In the genomic region with DNA sequence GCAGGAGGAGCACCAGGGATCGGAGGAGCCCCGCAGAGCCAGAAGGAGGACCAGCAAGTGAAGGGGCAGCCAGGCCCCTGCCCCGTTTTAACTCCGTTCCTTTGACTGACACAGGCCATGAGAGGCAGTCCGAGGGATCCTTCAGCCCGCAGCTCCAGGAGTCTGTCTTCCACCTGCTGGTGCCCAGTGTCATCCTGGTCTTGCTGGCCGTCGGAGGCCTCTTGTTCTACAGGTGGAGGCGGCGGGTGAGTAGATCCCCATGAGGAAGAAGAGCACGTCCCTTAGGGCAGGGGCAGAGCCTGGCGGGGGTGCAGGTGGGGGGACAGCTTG, we compare ENCODE assay signal across 17 cellular contexts. TPM values are rescaled to one million over a fixed set of nuclear protein-coding genes. Genes with fewer than 3 reads are reported as not detected.
DNase-seq lines count a peak whose midpoint lies in the region; ATAC-seq and TF ChIP-seq lines count a peak whose summit lies in the region.
"Had no signal": no experiment of that assay in that cellular context is flagged by ENCODE, and none has a peak within 500 bp of the region (broad histone marks: within the 10 kb centered on the region; RNA-seq: fewer than 3 reads in every experiment).

No MANE protein-coding gene starts in this region.

- no peaks in the 10 kb centered on the region for H3K79me2 ChIP-seq in neural progenitor cell (ENCODE audit: low read depth)

- H2AFZ ChIP-seq in neural progenitor cell (replicated peaks): peak overlapping the region; percentile 68

- no peaks in the 10 kb centered on the region for H4K20me1 ChIP-seq in neural progenitor cell (ENCODE audit: low read depth)

- H3K9ac ChIP-seq in neural progenitor cell: no peak overlapping the region

- H3K4me3 Mint-ChIP-seq in natural killer cell (peak overlapping the region; percentile 47), neural progenitor cell (no peak overlapping the region)
- no peak overlapping the region for H3K4me3 Mint-ChIP-seq in natural killer cell treated with Interleukin-12 subunit alpha and Interleukin-12 subunit beta and Interleukin-15 and Interleukin-18, amount 100 ng/mL, for 72 hours
- no peak overlapping the region for H3K4me3 Mint-ChIP-seq in activated T-helper 17 cell treated with anti-CD3 and anti-CD28 coated beads, Interleukin-2, amount 50 U/mL, for 72 hours
- H3K4me3 Mint-ChIP-seq: activated naive CD8-positive, alpha-beta T cell treated with anti-CD3 and anti-CD28 coated beads, Interleukin-2, amount 50 U/mL, for 24 hours; activated T-cell treated with anti-CD3 and anti-CD28 coated beads, Interleukin-2, amount 50 U/mL, for 72 hours; immature natural killer cell had no signal

- H3K4me3 ChIP-seq in neural progenitor cell: no peak overlapping the region

- TF ChIP-seq CTCF in natural killer cell (IDR thresholded peaks at IDR 0.05) (no peak), neural progenitor cell (IDR thresholded peaks at IDR 0.05) (no peak)

- intact Hi-C loops in natural killer cell (cut with micrococcal nuclease): no loop called here

- ATAC-seq in natural killer cell: peak in 1 of 3 donors; percentile 3
- ATAC-seq in natural killer cell treated with Interleukin-12 subunit alpha and Interleukin-12 subunit beta and Interleukin-15 and Interleukin-18, amount 100 ng/mL, for 72 hours: no peak
- no peak for ATAC-seq in activated T-helper 17 cell treated with anti-CD3 and anti-CD28 coated beads, Interleukin-2, amount 50 U/mL, for 72 hours (replicated peaks)
- ATAC-seq in left lobe of liver: no peak
- ATAC-seq: naive thymus-derived CD8-positive, alpha-beta T cell had no signal

- no peaks in the 10 kb centered on the region for H3K9me3 ChIP-seq in neural progenitor cell (ENCODE audit: low read depth)

- H3K27me3 ChIP-seq in neural progenitor cell: no peaks in the 10 kb centered on the region
- H3K27me3 ChIP-seq: dorsolateral prefrontal cortex had no signal

- no peak overlapping the region for H3K27ac ChIP-seq in neural progenitor cell

- no peaks in the 10 kb centered on the region for H3K36me3 ChIP-seq in neural progenitor cell

- no peaks in the 10 kb centered on the region for H3K4me1 Mint-ChIP-seq in natural killer cell
- H3K4me1 Mint-ChIP-seq in natural killer cell treated with Interleukin-12 subunit alpha and Interleukin-12 subunit beta and Interleukin-15 and Interleukin-18, amount 100 ng/mL, for 72 hours (ENCODE audit: low read depth in 2 of 2): no peaks in the 10 kb centered on the region
- peaks cover 9% of the 10 kb centered on the region for H3K4me1 Mint-ChIP-seq in activated T-helper 17 cell treated with anti-CD3 and anti-CD28 coated beads, Interleukin-2, amount 50 U/mL, for 72 hours
- H3K4me1 Mint-ChIP-seq in neural progenitor cell: peaks cover 5% of the 10 kb centered on the region
- H3K4me1 Mint-ChIP-seq: activated naive CD8-positive, alpha-beta T cell treated with anti-CD3 and anti-CD28 coated beads, Interleukin-2, amount 50 U/mL, for 24 hours; immature natural killer cell had no signal

- peak overlapping the region; percentile 49 for H3K4me2 ChIP-seq in neural progenitor cell

- no peaks in the 10 kb centered on the region for H3K4me1 ChIP-seq in neural progenitor cell

- H3K36me3 Mint-ChIP-seq in natural killer cell (no peaks in the 10 kb centered on the region), neural progenitor cell (peaks cover 43% of the 10 kb centered on the region)
- peaks cover 5% of the 10 kb centered on the region for H3K36me3 Mint-ChIP-seq in natural killer cell treated with Interleukin-12 subunit alpha and Interleukin-12 subunit beta and Interleukin-15 and Interleukin-18, amount 100 ng/mL, for 72 hours
- peaks cover 100% of the 10 kb centered on the region for H3K36me3 Mint-ChIP-seq in activated T-helper 17 cell treated with anti-CD3 and anti-CD28 coated beads, Interleukin-2, amount 50 U/mL, for 72 hours (ENCODE audit: low read depth)

- H3K9me3 Mint-ChIP-seq in natural killer cell (no peaks in the 10 kb centered on the region), neural progenitor cell (no peaks in the 10 kb centered on the region)
- H3K9me3 Mint-ChIP-seq in natural killer cell treated with Interleukin-12 subunit alpha and Interleukin-12 subunit beta and Interleukin-15 and Interleukin-18, amount 100 ng/mL, for 72 hours: no peaks in the 10 kb centered on the region
- no peaks in the 10 kb centered on the region for H3K9me3 Mint-ChIP-seq in activated T-helper 17 cell treated with anti-CD3 and anti-CD28 coated beads, Interleukin-2, amount 50 U/mL, for 72 hours
- H3K9me3 Mint-ChIP-seq: activated naive CD8-positive, alpha-beta T cell treated with anti-CD3 and anti-CD28 coated beads, Interleukin-2, amount 50 U/mL, for 24 hours; immature natural killer cell; naive thymus-derived CD8-positive, alpha-beta T cell had no signal

- DNase-seq in natural killer cell (no peak), neural progenitor cell (ENCODE audit: low spot score) (no peak), NCI-H1694 treated with DMSO at 0.1 percent for 48 hours (lab: John Stamatoyannopoulos, UW) (no peak), left lobe of liver (ENCODE audit: low spot score) (no peak)
- no peak for DNase-seq in natural killer cell treated with Interleukin-12 subunit alpha and Interleukin-12 subunit beta and Interleukin-15 and Interleukin-18, amount 100 ng/mL, for 72 hours (ENCODE audit: low spot score)
- no peak for DNase-seq in stimulated activated CD4-positive, alpha-beta T cell treated with anti-CD3 and anti-CD28 coated beads, Interleukin-15, amount 100 ng/mL, for 24 hours
- DNase-seq: activated naive CD8-positive, alpha-beta T cell treated with anti-CD3 and anti-CD28 coated beads, Interleukin-2, amount 50 U/mL, for 24 hours; activated T-cell treated with anti-CD3 and anti-CD28 coated beads, Interleukin-2, amount 50 U/mL, for 72 hours; immature natural killer cell; naive thymus-derived CD8-positive, alpha-beta T cell; NCI-H1436; NCI-H345; stimulated activated CD4-positive, alpha-beta T cell treated with anti-CD3 and anti-CD28 coated beads, Interleukin-12 subunit alpha, Interleukin-12 subunit beta, amount 100 ng/mL, for 4 hours; stimulated activated naive CD4-positive, alpha-beta T cell treated with Interleukin-2 at 50 U/mL for 16 hours; T-helper 9 cell had no signal

- H3K27ac Mint-ChIP-seq in natural killer cell: no peak overlapping the region
- H3K27ac Mint-ChIP-seq in natural killer cell treated with Interleukin-12 subunit alpha and Interleukin-12 subunit beta and Interleukin-15 and Interleukin-18, amount 100 ng/mL, for 72 hours: no peak overlapping the region
- H3K27ac Mint-ChIP-seq in activated T-helper 17 cell treated with anti-CD3 and anti-CD28 coated beads, Interleukin-2, amount 50 U/mL, for 72 hours: peak overlapping the region; percentile 51
- peak overlapping the region; percentile 54 for H3K27ac Mint-ChIP-seq in neural progenitor cell
- H3K27ac Mint-ChIP-seq: activated naive CD8-positive, alpha-beta T cell treated with anti-CD3 and anti-CD28 coated beads, Interleukin-2, amount 50 U/mL, for 24 hours; activated T-cell treated with anti-CD3 and anti-CD28 coated beads, Interleukin-2, amount 50 U/mL, for 72 hours; immature natural killer cell had no signal

- no peaks in the 10 kb centered on the region for H3F3A ChIP-seq in neural progenitor cell (ENCODE audit: low read depth)

- H3K27me3 Mint-ChIP-seq in natural killer cell (ENCODE audit: low read depth in 2 of 2) (peaks cover 0 to 21% of the 10 kb centered on the region in 2 donors), neural progenitor cell (ENCODE audit: insufficient read depth, low read depth) (peaks cover 2% of the 10 kb centered on the region)
- peaks cover 0 to 5% of the 10 kb centered on the region in 2 donors for H3K27me3 Mint-ChIP-seq in natural killer cell treated with Interleukin-12 subunit alpha and Interleukin-12 subunit beta and Interleukin-15 and Interleukin-18, amount 100 ng/mL, for 72 hours
- H3K27me3 Mint-ChIP-seq in activated T-helper 17 cell treated with anti-CD3 and anti-CD28 coated beads, Interleukin-2, amount 50 U/mL, for 72 hours: no peaks in the 10 kb centered on the region
- H3K27me3 Mint-ChIP-seq: activated naive CD8-positive, alpha-beta T cell treated with anti-CD3 and anti-CD28 coated beads, Interleukin-2, amount 50 U/mL, for 24 hours had no signal

RNA-seq across cellular contexts. Expression of a gene that starts 13.3 kb away (rescaled TPM):
- total RNA-seq in natural killer cell: 10 to 100 TPM in 1 of 3 donors, 1 to 10 TPM in 2; 2.1 to 57.9 (median 3.7) TPM
- total RNA-seq in natural killer cell treated with Interleukin-12 subunit alpha and Interleukin-12 subunit beta and Interleukin-15 and Interleukin-18, amount 100 ng/mL, for 72 hours: 10 to 100 TPM in 1 of 2 donors, 1 to 10 TPM in 1; 5.6 to 24.1 TPM
- total RNA-seq in activated T-helper 17 cell treated with anti-CD3 and anti-CD28 coated beads, Interleukin-2, amount 50 U/mL, for 72 hours: 10 to 100 TPM; 46.8 to 95.4 TPM
- 2.7 and 5.0 TPM in 2 replicates for total RNA-seq in neural progenitor cell (ENCODE audit: low replicate concordance)
- total RNA-seq in left lobe of liver: 12.5 TPM

Comparison
In these comparisons a context has a peak if more than half of its experiments do, and no peak if none do; other contexts are left out.
1. H3K27ac Mint-ChIP-seq: peak in activated T-helper 17 cell treated with anti-CD3 and anti-CD28 coated beads, Interleukin-2, amount 50 U/mL, for 72 hours (single experiment) and neural progenitor cell (single experiment); none in natural killer cell (0 of 2) and natural killer cell treated with Interleukin-12 subunit alpha and Interleukin-12 subunit beta and Interleukin-15 and Interleukin-18, amount 100 ng/mL, for 72 hours (0 of 2).